ENCODE assay signal across 1 cellular context in genomic region chr7:22791204-22792158, GRCh38.
TF ChIP-seq lines count a peak whose summit lies in the region.

No MANE protein-coding gene starts in this region.

TF ChIP-seq in K562, 482 proteins besides CTCF, POLR2A, EP300 and RAD21 (continued from another document):
- TF ChIP-seq ZNF318 (IDR thresholded peaks at IDR 0.05; ENCODE audit: borderline replicate concordance in 1 of 2, low read depth in 1 of 2) (no peak), BRCA1 (IDR thresholded peaks at IDR 0.05) (no peak), BRCA1 (CRISPR knock-in tag; IDR thresholded peaks at IDR 0.05) (no peak), NR2F6 (CRISPR knock-in tag; IDR thresholded peaks at IDR 0.05) (no peak)
- TF ChIP-seq, protein P1, sequence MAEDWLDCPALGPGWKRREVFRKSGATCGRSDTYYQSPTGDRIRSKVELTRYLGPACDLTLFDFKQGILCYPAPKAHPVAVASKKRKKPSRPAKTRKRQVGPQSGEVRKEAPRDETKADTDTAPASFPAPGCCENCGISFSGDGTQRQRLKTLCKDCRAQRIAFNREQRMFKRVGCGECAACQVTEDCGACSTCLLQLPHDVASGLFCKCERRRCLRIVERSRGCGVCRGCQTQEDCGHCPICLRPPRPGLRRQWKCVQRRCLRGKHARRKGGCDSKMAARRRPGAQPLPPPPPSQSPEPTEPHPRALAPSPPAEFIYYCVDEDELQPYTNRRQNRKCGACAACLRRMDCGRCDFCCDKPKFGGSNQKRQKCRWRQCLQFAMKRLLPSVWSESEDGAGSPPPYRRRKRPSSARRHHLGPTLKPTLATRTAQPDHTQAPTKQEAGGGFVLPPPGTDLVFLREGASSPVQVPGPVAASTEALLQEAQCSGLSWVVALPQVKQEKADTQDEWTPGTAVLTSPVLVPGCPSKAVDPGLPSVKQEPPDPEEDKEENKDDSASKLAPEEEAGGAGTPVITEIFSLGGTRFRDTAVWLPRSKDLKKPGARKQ (CRISPR knock-in tag; IDR thresholded peaks at IDR 0.05) = no peak
- TF ChIP-seq, protein P2, sequence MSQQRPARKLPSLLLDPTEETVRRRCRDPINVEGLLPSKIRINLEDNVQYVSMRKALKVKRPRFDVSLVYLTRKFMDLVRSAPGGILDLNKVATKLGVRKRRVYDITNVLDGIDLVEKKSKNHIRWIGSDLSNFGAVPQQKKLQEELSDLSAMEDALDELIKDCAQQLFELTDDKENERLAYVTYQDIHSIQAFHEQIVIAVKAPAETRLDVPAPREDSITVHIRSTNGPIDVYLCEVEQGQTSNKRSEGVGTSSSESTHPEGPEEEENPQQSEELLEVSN (IDR thresholded peaks at IDR 0.05; ENCODE audit: borderline replicate concordance in 1 of 2, extremely low read depth in 1 of 2, insufficient read depth in 1 of 2, insufficient read length in 1 of 2, low read depth in 1 of 2, low read length in 1 of 2, poor library complexity in 1 of 2, severe bottlenecking in 1 of 2) = no peak
